13 cellular contexts compared by ENCODE assay signal in the genomic region with DNA sequence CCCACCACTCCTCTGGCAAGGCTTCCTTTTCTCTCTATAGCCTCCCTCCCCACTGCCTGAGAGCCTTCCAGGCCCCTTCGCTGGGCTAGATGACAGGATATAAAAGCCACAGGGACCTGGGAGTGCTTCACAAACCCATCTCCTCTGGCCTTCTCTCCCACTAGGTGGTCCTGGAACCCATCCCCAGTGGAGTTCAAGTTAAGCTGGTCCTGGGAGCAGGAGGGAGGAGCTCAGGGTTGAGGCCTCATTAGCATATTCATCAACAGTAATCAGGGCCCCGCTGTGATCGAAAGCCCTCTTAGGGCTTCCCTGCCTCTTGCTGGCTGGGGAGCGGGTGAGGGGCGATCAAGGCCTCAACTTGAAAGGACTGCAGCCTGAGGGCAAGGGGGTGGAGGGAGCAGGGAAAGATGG. TPM values are rescaled to one million over a fixed set of nuclear protein-coding genes. Genes with fewer than 3 reads are reported as not detected.
DNase-seq lines count a peak whose midpoint lies in the region; ATAC-seq lines count a peak whose summit lies in the region.
"Had no signal": no experiment of that assay in that cellular context is flagged by ENCODE, and none has a peak within 500 bp of the region (broad histone marks: within the 10 kb centered on the region; RNA-seq: fewer than 3 reads in every experiment).

No MANE protein-coding gene starts in this region.

- peak overlapping the region; percentile 3 for H3K27ac ChIP-seq in HUES48 (ENCODE audit: low read depth, low read length)
- H3K27ac ChIP-seq: PC-9 had no signal

- H3K27me3 ChIP-seq in HUES48 (ENCODE audit: control insufficient read depth, insufficient read depth, low read length), result peaks cover 90% of the 10 kb centered on the region
- H3K27me3 ChIP-seq: BE2C had no signal

- H3K4me1 Mint-ChIP-seq in activated T-helper 2 cell treated with anti-CD3 and anti-CD28 coated beads, Interferon-gamma antibody, Interleukin-2, Interleukin-4, amounts not matched to agents 10 μg/mL and 5 μg/mL and 100 μg/mL, durations not matched to agents 14 hours and 24 hours and 36 hours (ENCODE audit: low read depth), result peaks cover under 1% of the 10 kb centered on the region
- peaks cover 7% of the 10 kb centered on the region for H3K4me1 Mint-ChIP-seq in activated T-helper 1 cell treated with anti-CD3 and anti-CD28 coated beads, Interleukin-12 subunit alpha, Interleukin-12 subunit beta, Interleukin-2, Interleukin-4 antibody, amounts not matched to agents 30 ng/mL and 10 ng/mL and 1 ng/mL, durations not matched to agents 14 hours and 24 hours and 36 hours (ENCODE audit: low read depth)
- H3K4me1 Mint-ChIP-seq: IgD-negative memory B cell had no signal

- peak; percentile 6 for DNase-seq in activated T-helper 2 cell treated with anti-CD3 and anti-CD28 coated beads, Interferon-gamma antibody, Interleukin-2, Interleukin-4, amounts not matched to agents 10 μg/mL and 5 μg/mL and 100 μg/mL, durations not matched to agents 14 hours and 24 hours and 36 hours (ENCODE audit: low spot score)
- DNase-seq in iPS-NIHi11 (ENCODE audit: low spot score), result peak; percentile 68
- peak; percentile 22 for DNase-seq in retina
- DNase-seq in activated T-helper 1 cell treated with anti-CD3 and anti-CD28 coated beads, Interleukin-12 subunit alpha, Interleukin-12 subunit beta, Interleukin-2, Interleukin-4 antibody, amounts not matched to agents 30 ng/mL and 10 ng/mL and 1 ng/mL, durations not matched to agents 14 hours and 24 hours and 36 hours (ENCODE audit: low spot score), result no peak
- no peak for DNase-seq in NCI-H524 treated with DMSO at 0.1 percent for 48 hours (lab: John Stamatoyannopoulos, UW)
- DNase-seq: BE2C, NCI-H1417, NCI-H2029 treated with DMSO at 0.1 percent for 48 hours, NCI-H524, PC-9 had no signal

- no peaks in the 10 kb centered on the region for H3K9me3 Mint-ChIP-seq in activated T-helper 2 cell treated with anti-CD3 and anti-CD28 coated beads, Interferon-gamma antibody, Interleukin-2, Interleukin-4, amounts not matched to agents 10 μg/mL and 5 μg/mL and 100 μg/mL, durations not matched to agents 14 hours and 24 hours and 36 hours
- H3K9me3 Mint-ChIP-seq in activated T-helper 1 cell treated with anti-CD3 and anti-CD28 coated beads, Interleukin-12 subunit alpha, Interleukin-12 subunit beta, Interleukin-2, Interleukin-4 antibody, amounts not matched to agents 30 ng/mL and 10 ng/mL and 1 ng/mL, durations not matched to agents 14 hours and 24 hours and 36 hours, result no peaks in the 10 kb centered on the region
- H3K9me3 Mint-ChIP-seq: IgD-negative memory B cell had no signal

- no peaks in the 10 kb centered on the region for H3K36me3 Mint-ChIP-seq in activated T-helper 2 cell treated with anti-CD3 and anti-CD28 coated beads, Interferon-gamma antibody, Interleukin-2, Interleukin-4, amounts not matched to agents 10 μg/mL and 5 μg/mL and 100 μg/mL, durations not matched to agents 14 hours and 24 hours and 36 hours (ENCODE audit: low read depth)
- H3K36me3 Mint-ChIP-seq in activated T-helper 1 cell treated with anti-CD3 and anti-CD28 coated beads, Interleukin-12 subunit alpha, Interleukin-12 subunit beta, Interleukin-2, Interleukin-4 antibody, amounts not matched to agents 30 ng/mL and 10 ng/mL and 1 ng/mL, durations not matched to agents 14 hours and 24 hours and 36 hours (ENCODE audit: low read depth), result no peaks in the 10 kb centered on the region

- no peak overlapping the region for H3K27ac Mint-ChIP-seq in activated T-helper 2 cell treated with anti-CD3 and anti-CD28 coated beads, Interferon-gamma antibody, Interleukin-2, Interleukin-4, amounts not matched to agents 10 μg/mL and 5 μg/mL and 100 μg/mL, durations not matched to agents 14 hours and 24 hours and 36 hours
- H3K27ac Mint-ChIP-seq in activated T-helper 1 cell treated with anti-CD3 and anti-CD28 coated beads, Interleukin-12 subunit alpha, Interleukin-12 subunit beta, Interleukin-2, Interleukin-4 antibody, amounts not matched to agents 30 ng/mL and 10 ng/mL and 1 ng/mL, durations not matched to agents 14 hours and 24 hours and 36 hours, result no peak overlapping the region
- H3K27ac Mint-ChIP-seq: IgD-negative memory B cell had no signal

- no peaks in the 10 kb centered on the region for H3K36me3 ChIP-seq in HUES48 (ENCODE audit: control insufficient read depth, insufficient read depth, low read length)
- H3K36me3 ChIP-seq: BE2C had no signal

- no peak for ATAC-seq in GM19324 (IDR thresholded peaks at IDR 0.05; ENCODE audit: low FRiP score, unreplicated experiment)

- peaks cover 9% of the 10 kb centered on the region for H3K27me3 Mint-ChIP-seq in activated T-helper 2 cell treated with anti-CD3 and anti-CD28 coated beads, Interferon-gamma antibody, Interleukin-2, Interleukin-4, amounts not matched to agents 10 μg/mL and 5 μg/mL and 100 μg/mL, durations not matched to agents 14 hours and 24 hours and 36 hours (ENCODE audit: low read depth)
- peaks cover 5% of the 10 kb centered on the region for H3K27me3 Mint-ChIP-seq in activated T-helper 1 cell treated with anti-CD3 and anti-CD28 coated beads, Interleukin-12 subunit alpha, Interleukin-12 subunit beta, Interleukin-2, Interleukin-4 antibody, amounts not matched to agents 30 ng/mL and 10 ng/mL and 1 ng/mL, durations not matched to agents 14 hours and 24 hours and 36 hours (ENCODE audit: insufficient read depth)

- no peak overlapping the region for H3K9ac ChIP-seq in HUES48 (ENCODE audit: low read depth, low read length)

- H3K4me3 Mint-ChIP-seq in activated T-helper 2 cell treated with anti-CD3 and anti-CD28 coated beads, Interferon-gamma antibody, Interleukin-2, Interleukin-4, amounts not matched to agents 10 μg/mL and 5 μg/mL and 100 μg/mL, durations not matched to agents 14 hours and 24 hours and 36 hours (ENCODE audit: low read depth), result no peak overlapping the region
- H3K4me3 Mint-ChIP-seq in activated T-helper 1 cell treated with anti-CD3 and anti-CD28 coated beads, Interleukin-12 subunit alpha, Interleukin-12 subunit beta, Interleukin-2, Interleukin-4 antibody, amounts not matched to agents 30 ng/mL and 10 ng/mL and 1 ng/mL, durations not matched to agents 14 hours and 24 hours and 36 hours, result no peak overlapping the region
- H3K4me3 Mint-ChIP-seq: IgD-negative memory B cell had no signal

- no peaks in the 10 kb centered on the region for H3K9me3 ChIP-seq in HUES48 (ENCODE audit: control insufficient read depth, insufficient read depth, low read length)
- H3K9me3 ChIP-seq: BE2C had no signal

- intact Hi-C loops in activated T-helper 2 cell treated with anti-CD3 and anti-CD28 coated beads, Interferon-gamma antibody, Interleukin-2, Interleukin-4, amounts not matched to agents 10 μg/mL and 5 μg/mL and 100 μg/mL, durations not matched to agents 14 hours and 24 hours and 36 hours (cut with micrococcal nuclease), result no loop called here
- intact Hi-C loops in activated T-helper 1 cell treated with anti-CD3 and anti-CD28 coated beads, Interleukin-12 subunit alpha, Interleukin-12 subunit beta, Interleukin-2, Interleukin-4 antibody, amounts not matched to agents 30 ng/mL and 10 ng/mL and 1 ng/mL, durations not matched to agents 14 hours and 24 hours and 36 hours (cut with micrococcal nuclease), result no loop called here

- peaks cover 29% of the 10 kb centered on the region for H3K4me1 ChIP-seq in HUES48 (ENCODE audit: control insufficient read depth, insufficient read depth, low read length)
- H3K4me1 ChIP-seq: BE2C had no signal

- H3K4me3 ChIP-seq in HUES48 (ENCODE audit: low read depth, low read length), result no peak overlapping the region
- H3K4me3 ChIP-seq: PC-9 had no signal

RNA-seq across cellular contexts. Expression of gene EBF4, which starts 9.1 kb away (rescaled TPM):
- total RNA-seq in activated T-helper 2 cell treated with anti-CD3 and anti-CD28 coated beads, Interferon-gamma antibody, Interleukin-2, Interleukin-4, amounts not matched to agents 10 μg/mL and 5 μg/mL and 100 μg/mL, durations not matched to agents 14 hours and 24 hours and 36 hours, result 6.0 and 10.5 TPM in 2 replicates
- total RNA-seq in activated T-helper 1 cell treated with anti-CD3 and anti-CD28 coated beads, Interleukin-12 subunit alpha, Interleukin-12 subunit beta, Interleukin-2, Interleukin-4 antibody, amounts not matched to agents 30 ng/mL and 10 ng/mL and 1 ng/mL, durations not matched to agents 14 hours and 24 hours and 36 hours, result 12.3 and 12.6 TPM in 2 replicates

RNA-seq across cellular contexts. Expression of gene IDH3B, which starts 37.7 kb away (rescaled TPM):
- total RNA-seq in activated T-helper 2 cell treated with anti-CD3 and anti-CD28 coated beads, Interferon-gamma antibody, Interleukin-2, Interleukin-4, amounts not matched to agents 10 μg/mL and 5 μg/mL and 100 μg/mL, durations not matched to agents 14 hours and 24 hours and 36 hours, result 111 and 112 TPM in 2 replicates
- 116 and 125 TPM in 2 replicates for total RNA-seq in activated T-helper 1 cell treated with anti-CD3 and anti-CD28 coated beads, Interleukin-12 subunit alpha, Interleukin-12 subunit beta, Interleukin-2, Interleukin-4 antibody, amounts not matched to agents 30 ng/mL and 10 ng/mL and 1 ng/mL, durations not matched to agents 14 hours and 24 hours and 36 hours

RNA-seq across cellular contexts. Expression of gene NOP56, which starts 49.2 kb away (rescaled TPM):
- 693 and 705 TPM in 2 replicates for total RNA-seq in activated T-helper 2 cell treated with anti-CD3 and anti-CD28 coated beads, Interferon-gamma antibody, Interleukin-2, Interleukin-4, amounts not matched to agents 10 μg/mL and 5 μg/mL and 100 μg/mL, durations not matched to agents 14 hours and 24 hours and 36 hours
- 863 and 897 TPM in 2 replicates for total RNA-seq in activated T-helper 1 cell treated with anti-CD3 and anti-CD28 coated beads, Interleukin-12 subunit alpha, Interleukin-12 subunit beta, Interleukin-2, Interleukin-4 antibody, amounts not matched to agents 30 ng/mL and 10 ng/mL and 1 ng/mL, durations not matched to agents 14 hours and 24 hours and 36 hours

Comparison
In these comparisons a context has a peak if more than half of its experiments do, and no peak if none do; other contexts are left out.
1. DNase-seq: peak in activated T-helper 2 cell treated with anti-CD3 and anti-CD28 coated beads, Interferon-gamma antibody, Interleukin-2, Interleukin-4, amounts not matched to agents 10 μg/mL and 5 μg/mL and 100 μg/mL, durations not matched to agents 14 hours and 24 hours and 36 hours (single experiment), iPS-NIHi11 (single experiment) and retina (single experiment); none in activated T-helper 1 cell treated with anti-CD3 and anti-CD28 coated beads, Interleukin-12 subunit alpha, Interleukin-12 subunit beta, Interleukin-2, Interleukin-4 antibody, amounts not matched to agents 30 ng/mL and 10 ng/mL and 1 ng/mL, durations not matched to agents 14 hours and 24 hours and 36 hours (single experiment) and NCI-H524 treated with DMSO at 0.1 percent for 48 hours (single experiment).